32 cellular contexts compared by ENCODE assay signal in genomic region chr22:49193901-49194465, GRCh38.
"Had no signal": no experiment of that assay in that cellular context is flagged by ENCODE, and none has a peak within 500 bp of the region (broad histone marks: within the 10 kb centered on the region; RNA-seq: fewer than 3 reads in every experiment).

No MANE protein-coding gene starts in this region.

- H3K27me3 ChIP-seq: ascending aorta had no signal

- H3K36me3 ChIP-seq: ascending aorta, breast epithelium, cardiac muscle cell had no signal

- H3K27me3 Mint-ChIP-seq: activated CD4-positive, alpha-beta memory T cell treated with anti-CD3 and anti-CD28 coated beads, Interleukin-2, amount 10 ng/mL, durations not matched to agents 7 days and 5 days; activated CD4-positive, alpha-beta T cell treated with anti-CD3 and anti-CD28 coated beads, Interleukin-2, amount 10 ng/mL, durations not matched to agents 7 days and 5 days had no signal

- H3K4me3 Mint-ChIP-seq: activated CD4-positive, alpha-beta memory T cell treated with anti-CD3 and anti-CD28 coated beads, Interleukin-2, amount 10 ng/mL, durations not matched to agents 7 days and 5 days; activated CD4-positive, alpha-beta T cell treated with anti-CD3 and anti-CD28 coated beads, Interleukin-2, amount 10 ng/mL, durations not matched to agents 7 days and 5 days; activated naive CD4-positive, alpha-beta T cell treated with anti-CD3 and anti-CD28 coated beads, Interleukin-2, amount 10 ng/mL, durations not matched to agents 7 days and 5 days; activated naive CD8-positive, alpha-beta T cell treated with anti-CD3 and anti-CD28 coated beads, Interleukin-2, amount 10 ng/mL, durations not matched to agents 7 days and 5 days; activated T-cell treated with anti-CD3 and anti-CD28 coated beads, Interleukin-2, amount 50 U/mL, for 24 hours; activated T-cell treated with anti-CD3 and anti-CD28 coated beads, Interleukin-2, amount 50 U/mL, for 72 hours; brain; dendritic cell treated with granulocyte-macrophage colony-stimulating factor and Interleukin-4, amounts not matched to agents 40 ng/mL and 50 ng/mL, for 4 days; endodermal cell; WTC11 had no signal

- H3K9me3 ChIP-seq: ascending aorta, breast epithelium had no signal

- H3K27ac Mint-ChIP-seq: activated CD4-positive, alpha-beta memory T cell treated with anti-CD3 and anti-CD28 coated beads, Interleukin-2, amount 10 ng/mL, durations not matched to agents 7 days and 5 days; activated CD4-positive, alpha-beta T cell treated with anti-CD3 and anti-CD28 coated beads, Interleukin-2, amount 10 ng/mL, durations not matched to agents 7 days and 5 days; activated naive CD4-positive, alpha-beta T cell treated with anti-CD3 and anti-CD28 coated beads, Interleukin-2, amount 10 ng/mL, durations not matched to agents 7 days and 5 days; activated naive CD4-positive, alpha-beta T cell treated with anti-CD3 and anti-CD28 coated beads, Interleukin-2, amount 50 U/mL, for 72 hours; activated naive CD8-positive, alpha-beta T cell treated with anti-CD3 and anti-CD28 coated beads, Interleukin-2, amount 10 ng/mL, durations not matched to agents 7 days and 5 days; activated T-cell treated with anti-CD3 and anti-CD28 coated beads, Interleukin-2, amount 50 U/mL, for 24 hours; activated T-cell treated with anti-CD3 and anti-CD28 coated beads, Interleukin-2, amount 50 U/mL, for 72 hours; brain; dendritic cell treated with granulocyte-macrophage colony-stimulating factor and Interleukin-4, amounts not matched to agents 40 ng/mL and 50 ng/mL, for 4 days; endodermal cell; WTC11 had no signal

- H3K36me3 Mint-ChIP-seq: activated naive CD4-positive, alpha-beta T cell treated with anti-CD3 and anti-CD28 coated beads, Interleukin-2, amount 10 ng/mL, durations not matched to agents 7 days and 5 days; activated naive CD4-positive, alpha-beta T cell treated with anti-CD3 and anti-CD28 coated beads, Interleukin-2, amount 50 U/mL, for 72 hours; activated naive CD8-positive, alpha-beta T cell treated with anti-CD3 and anti-CD28 coated beads, Interleukin-2, amount 10 ng/mL, durations not matched to agents 7 days and 5 days; brain; WTC11 had no signal

- H3K4me1 Mint-ChIP-seq: activated CD4-positive, alpha-beta memory T cell treated with anti-CD3 and anti-CD28 coated beads, Interleukin-2, amount 10 ng/mL, durations not matched to agents 7 days and 5 days; activated CD4-positive, alpha-beta T cell treated with anti-CD3 and anti-CD28 coated beads, Interleukin-2, amount 10 ng/mL, durations not matched to agents 7 days and 5 days; activated naive CD4-positive, alpha-beta T cell treated with anti-CD3 and anti-CD28 coated beads, Interleukin-2, amount 10 ng/mL, durations not matched to agents 7 days and 5 days; activated naive CD8-positive, alpha-beta T cell treated with anti-CD3 and anti-CD28 coated beads, Interleukin-2, amount 10 ng/mL, durations not matched to agents 7 days and 5 days had no signal

- H3K9me3 Mint-ChIP-seq: activated CD4-positive, alpha-beta memory T cell treated with anti-CD3 and anti-CD28 coated beads, Interleukin-2, amount 10 ng/mL, durations not matched to agents 7 days and 5 days; activated CD4-positive, alpha-beta T cell treated with anti-CD3 and anti-CD28 coated beads, Interleukin-2, amount 10 ng/mL, durations not matched to agents 7 days and 5 days; activated naive CD4-positive, alpha-beta T cell treated with anti-CD3 and anti-CD28 coated beads, Interleukin-2, amount 10 ng/mL, durations not matched to agents 7 days and 5 days; activated naive CD4-positive, alpha-beta T cell treated with anti-CD3 and anti-CD28 coated beads, Interleukin-2, amount 50 U/mL, for 72 hours; activated naive CD8-positive, alpha-beta T cell treated with anti-CD3 and anti-CD28 coated beads, Interleukin-2, amount 10 ng/mL, durations not matched to agents 7 days and 5 days; activated T-cell treated with anti-CD3 and anti-CD28 coated beads, Interleukin-2, amount 50 U/mL, for 24 hours; activated T-cell treated with anti-CD3 and anti-CD28 coated beads, Interleukin-2, amount 50 U/mL, for 72 hours; brain; dendritic cell treated with granulocyte-macrophage colony-stimulating factor and Interleukin-4, amounts not matched to agents 40 ng/mL and 50 ng/mL, for 4 days; endodermal cell; WTC11 had no signal

- ATAC-seq: activated naive CD4-positive, alpha-beta T cell treated with anti-CD3 and anti-CD28 coated beads, Interleukin-2, amount 50 U/mL, for 72 hours; activated T-cell treated with anti-CD3 and anti-CD28 coated beads, Interleukin-2, amount 50 U/mL, for 72 hours; esophagus mucosa; WTC11 had no signal

- DNase-seq: activated CD4-positive, alpha-beta memory T cell treated with anti-CD3 and anti-CD28 coated beads, Interleukin-2, amount 10 ng/mL, durations not matched to agents 7 days and 5 days; activated CD4-positive, alpha-beta T cell treated with anti-CD3 and anti-CD28 coated beads for 1 hour; activated CD4-positive, alpha-beta T cell treated with anti-CD3 and anti-CD28 coated beads for 4 hours; activated CD4-positive, alpha-beta T cell treated with anti-CD3 and anti-CD28 coated beads, Interleukin-2, amount 10 ng/mL, durations not matched to agents 7 days and 5 days; activated CD4-positive, alpha-beta T cell treated with anti-CD3 and anti-CD28 coated beads, Interleukin-2, amount 50 U/mL, for 4 hours; activated CD8-positive, alpha-beta memory T cell treated with anti-CD3 and anti-CD28 coated beads, Interleukin-2, amount 50 U/mL, for 48 hours; activated gamma-delta T cell; activated naive CD4-positive, alpha-beta T cell; activated naive CD4-positive, alpha-beta T cell treated with anti-CD3 and anti-CD28 coated beads, Interleukin-2, amount 10 ng/mL, durations not matched to agents 7 days and 5 days; activated naive CD8-positive, alpha-beta T cell treated with anti-CD3 and anti-CD28 coated beads, Interleukin-2, amount 10 ng/mL, durations not matched to agents 7 days and 5 days; activated T-cell treated with anti-CD3 and anti-CD28 coated beads for 4 hours; activated T-cell treated with anti-CD3 and anti-CD28 coated beads, Interleukin-2, amount 50 U/mL, for 24 hours; activated T-cell treated with anti-CD3 and anti-CD28 coated beads, Interleukin-2, amount 50 U/mL, for 72 hours; central memory CD4-positive, alpha-beta T cell; cerebellar nuclear complex; effector memory CD4-positive, alpha-beta T cell; endodermal cell; foreskin fibroblast; SW 1271; T-helper 2 cell had no signal

- FAIRE-seq: frontal cortex had no signal

- H3K27ac ChIP-seq: ascending aorta, breast epithelium, cardiac muscle cell, coronary artery, dorsolateral prefrontal cortex, VCaP had no signal

- H3K4me3 ChIP-seq: ascending aorta, breast epithelium, cardiac muscle cell, coronary artery, dorsolateral prefrontal cortex had no signal

- H3K4me1 ChIP-seq: ascending aorta, breast epithelium had no signal
